Comparison of ENCODE assay signal across 8 cellular contexts in the genomic region with DNA sequence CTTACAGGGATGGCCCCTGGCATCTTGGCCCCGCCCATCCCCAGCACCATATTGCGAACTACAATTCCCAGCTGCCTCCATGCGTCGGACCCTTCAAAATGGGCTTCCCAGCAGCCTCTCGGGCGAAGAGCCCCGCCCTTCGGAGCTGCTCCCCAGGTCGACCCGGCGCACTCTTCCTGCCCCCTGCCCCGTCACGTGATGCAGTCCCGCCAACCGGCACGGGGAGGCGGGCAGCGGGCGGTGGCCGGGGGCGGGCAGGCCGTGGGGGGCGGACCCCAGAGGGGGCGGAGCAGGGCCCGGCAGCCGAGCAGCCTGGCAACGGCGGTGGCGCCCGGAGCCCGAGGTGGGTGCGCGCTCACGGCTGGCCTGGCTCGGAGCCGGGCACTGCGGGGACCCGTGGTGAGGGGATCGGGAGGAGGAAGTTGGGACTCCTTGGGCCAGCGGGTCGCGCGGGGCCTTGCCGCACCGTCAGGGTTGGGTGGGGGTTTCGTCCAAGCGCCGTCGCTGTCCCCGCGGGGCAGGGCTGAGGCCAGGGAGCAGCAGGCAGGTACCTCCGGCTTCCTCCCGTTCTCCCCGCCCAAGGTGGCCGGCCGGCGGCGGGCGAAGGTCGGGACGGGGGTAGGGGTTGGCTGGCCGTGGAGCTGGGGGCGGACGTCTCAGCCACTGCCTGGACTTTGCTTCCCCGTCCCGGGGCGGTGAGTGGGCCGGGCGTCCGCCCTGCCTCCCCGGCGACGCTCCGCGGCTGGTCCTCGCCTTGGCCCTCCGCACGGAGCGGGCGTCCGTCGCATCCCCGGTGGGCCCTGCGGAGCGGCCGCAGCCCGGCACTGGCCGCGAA. TPM values are rescaled to one million over a fixed set of nuclear protein-coding genes. Genes with fewer than 3 reads are reported as not detected.
DNase-seq lines count a peak whose midpoint lies in the region; ATAC-seq and TF ChIP-seq lines count a peak whose summit lies in the region.

Gene MTM1 (plus strand): TSS at position 302 of the 835 bp plus-strand sequence. CDS start 23,994 bp downstream, outside the sequence.

- peaks cover 5% of the 10 kb centered on the region for H3K36me3 Mint-ChIP-seq in activated naive CD8-positive, alpha-beta T cell treated with anti-CD3 and anti-CD28 coated beads, Interleukin-2, amount 10 ng/mL, durations not matched to agents 7 days and 5 days

- H3K79me2 ChIP-seq in SU-DHL-6 (ENCODE audit: insufficient read depth, low read length) (no peaks in the 10 kb centered on the region), osteoblast (ENCODE audit: insufficient read depth, low read length) (peaks cover 40% of the 10 kb centered on the region)

- no peaks in the 10 kb centered on the region for H3K9me2 ChIP-seq in SU-DHL-6 (replicated peaks; ENCODE audit: insufficient read depth, low read length)

- peak within 1 kb of the TSS; percentile 31 for H3K27ac ChIP-seq in SU-DHL-6 (ENCODE audit: low read depth, low read length)
- H3K27ac ChIP-seq in osteoblast (ENCODE audit: low read depth, low read length) = peak within 1 kb of the TSS; percentile 48
- peak within 1 kb of the TSS; percentile 74 to 83 for H3K27ac ChIP-seq in thoracic aorta

- H3K4me1 Mint-ChIP-seq in activated naive CD8-positive, alpha-beta T cell treated with anti-CD3 and anti-CD28 coated beads, Interleukin-2, amount 10 ng/mL, durations not matched to agents 7 days and 5 days = peaks cover 28% of the 10 kb centered on the region

- H2AFZ ChIP-seq in SU-DHL-6 (ENCODE audit: low read depth, low read length, severe bottlenecking) (peak within 1 kb of the TSS; percentile 96), osteoblast (ENCODE audit: low read length) (peak within 1 kb of the TSS; percentile 89)

- H3K9ac ChIP-seq in SU-DHL-6 (ENCODE audit: low read length) = peak within 1 kb of the TSS; percentile 62

- H3K4me3 ChIP-seq in GM12875 (ENCODE audit: low read depth, low read length) (peak within 1 kb of the TSS; percentile 72), SU-DHL-6 (ENCODE audit: insufficient read depth, low read length, poor library complexity, severe bottlenecking) (peak within 1 kb of the TSS; percentile 60), osteoblast (ENCODE audit: insufficient read depth, low read length) (peak within 1 kb of the TSS; percentile 80), thoracic aorta (peak within 1 kb of the TSS; percentile 79)

- H3K9me3 Mint-ChIP-seq in activated naive CD8-positive, alpha-beta T cell treated with anti-CD3 and anti-CD28 coated beads, Interleukin-2, amount 10 ng/mL, durations not matched to agents 7 days and 5 days = no peaks in the 10 kb centered on the region

- H3K4me3 Mint-ChIP-seq in activated naive CD8-positive, alpha-beta T cell treated with anti-CD3 and anti-CD28 coated beads, Interleukin-2, amount 10 ng/mL, durations not matched to agents 7 days and 5 days = peak within 1 kb of the TSS; percentile 86

- TF ChIP-seq CTCF in GM12875 (IDR thresholded peaks at IDR 0.05; ENCODE audit: borderline replicate concordance, insufficient read depth, low read depth, low read length) (no peak), SU-DHL-6 (IDR thresholded peaks at IDR 0.05; ENCODE audit: insufficient read depth, low read length, poor library complexity, severe bottlenecking) (no peak), osteoblast (IDR thresholded peaks at IDR 0.05; ENCODE audit: extremely low read depth, low read depth, low read length) (no peak), thoracic aorta (IDR thresholded peaks at IDR 0.05) (no peak)

- H3K9me3 ChIP-seq in SU-DHL-6 (ENCODE audit: insufficient read depth, low read length) (no peaks in the 10 kb centered on the region), osteoblast (ENCODE audit: low read depth, low read length) (no peaks in the 10 kb centered on the region), thoracic aorta (no peaks in the 10 kb centered on the region)

- ATAC-seq in HG02763 (IDR thresholded peaks at IDR 0.05; ENCODE audit: unreplicated experiment) (peak; percentile 96), thoracic aorta (ENCODE audit: insufficient number of reproducible peaks, low FRiP score, low read depth) (peak; percentile 94)
- ATAC-seq in activated naive CD8-positive, alpha-beta T cell treated with anti-CD3 and anti-CD28 coated beads, Interleukin-2, amount 10 ng/mL, durations not matched to agents 7 days and 5 days (ENCODE audit: low read depth) = peak; percentile 87

- POLR2A ChIA-PET in activated naive CD8-positive, alpha-beta T cell treated with anti-CD3 and anti-CD28 coated beads, Interleukin-2, amount 10 ng/mL, durations not matched to agents 7 days and 5 days (lab: Charles Lee) = interaction anchor here (1.2 to 5.7 kb wide), 3 partner anchors 9 to 106 kb away, joined by 3 to 47 read pairs (median 4); no protein-coding TSS in a partner anchor

- intact Hi-C loops in head of caudate nucleus (cut with DNase I) = loop anchor here (10.0 kb wide), 1 partner anchor 204 kb away; the partner anchor contains the start of gene MAMLD1

- H3K4me2 ChIP-seq in SU-DHL-6 (ENCODE audit: low read depth, low read length, poor library complexity, severe bottlenecking) = peak within 1 kb of the TSS; percentile 84
- peak within 1 kb of the TSS; percentile 83 for H3K4me2 ChIP-seq in osteoblast (ENCODE audit: insufficient read depth, low read length)

- H4K20me1 ChIP-seq in SU-DHL-6 (ENCODE audit: low read depth, low read length) = no peaks in the 10 kb centered on the region
- H4K20me1 ChIP-seq in osteoblast (ENCODE audit: insufficient read depth, low read length) = peaks cover 7% of the 10 kb centered on the region

- H3K4me1 ChIP-seq in osteoblast (ENCODE audit: insufficient read depth, low read length) (peaks cover 6% of the 10 kb centered on the region), thoracic aorta (ENCODE audit: control insufficient read depth in 1 of 2, low read depth in 2 of 2) (peaks cover 0 to 15% of the 10 kb centered on the region in 2 donors)

- H3F3A ChIP-seq in SU-DHL-6 (ENCODE audit: insufficient read depth) = no peaks in the 10 kb centered on the region

- H3K27me3 Mint-ChIP-seq in activated naive CD8-positive, alpha-beta T cell treated with anti-CD3 and anti-CD28 coated beads, Interleukin-2, amount 10 ng/mL, durations not matched to agents 7 days and 5 days = no peaks in the 10 kb centered on the region

- H3K27me3 ChIP-seq in SU-DHL-6 (ENCODE audit: low read length) = no peaks in the 10 kb centered on the region
- H3K27me3 ChIP-seq in osteoblast (ENCODE audit: insufficient read depth, low read length) = no peaks in the 10 kb centered on the region
- no peaks in the 10 kb centered on the region for H3K27me3 ChIP-seq in thoracic aorta (replicated peaks; ENCODE audit: insufficient read depth)

- H3K36me3 ChIP-seq in SU-DHL-6 (ENCODE audit: low read length) (no peaks in the 10 kb centered on the region), osteoblast (ENCODE audit: insufficient read depth, low read length) (no peaks in the 10 kb centered on the region), thoracic aorta (no peaks in the 10 kb centered on the region)

- H3K27ac Mint-ChIP-seq in activated naive CD8-positive, alpha-beta T cell treated with anti-CD3 and anti-CD28 coated beads, Interleukin-2, amount 10 ng/mL, durations not matched to agents 7 days and 5 days = peak within 1 kb of the TSS; percentile 88

- peak; percentile 89 to 97 (median 95) for DNase-seq in NCI-H1417 (lab: John Stamatoyannopoulos, UW)
- DNase-seq in activated naive CD8-positive, alpha-beta T cell treated with anti-CD3 and anti-CD28 coated beads, Interleukin-2, amount 10 ng/mL, durations not matched to agents 7 days and 5 days = peak; percentile 91
- DNase-seq in head of caudate nucleus = peak; percentile 85 to 98 (median 94)
- DNase-seq in osteoblast (ENCODE audit: insufficient read length, low spot score, missing footprints) = peak; percentile 98
- peak; percentile 82 for DNase-seq in thoracic aorta (ENCODE audit: low spot score)

RNA-seq across cellular contexts. Expression of gene MTM1, which starts in this region (rescaled TPM):
- total RNA-seq in activated naive CD8-positive, alpha-beta T cell treated with anti-CD3 and anti-CD28 coated beads, Interleukin-2, amount 10 ng/mL, durations not matched to agents 7 days and 5 days = 10 to 100 TPM; 30.5 to 34.5 TPM
- total RNA-seq in osteoblast = 9.8 and 11.8 TPM in 2 replicates
- 10 to 100 TPM; 18.8 to 21.4 TPM for total RNA-seq in thoracic aorta

Comparison
In these comparisons a context has a peak if more than half of its experiments do, and no peak if none do; other contexts are left out.
1. Peak in every context shown above with its lines: DNase-seq, ATAC-seq, H3K4me3 ChIP-seq and H3K27ac ChIP-seq.